ENCODE assay signal across 9 cellular contexts in genomic region chr1:16026723-16027484, GRCh38. TPM values are rescaled to one million over a fixed set of nuclear protein-coding genes. Genes with fewer than 3 reads are reported as not detected.
DNase-seq lines count a peak whose midpoint lies in the region; ATAC-seq lines count a peak whose summit lies in the region.
"Had no signal": no experiment of that assay in that cellular context is flagged by ENCODE, and none has a peak within 500 bp of the region (broad histone marks: within the 10 kb centered on the region; RNA-seq: fewer than 3 reads in every experiment).

No MANE protein-coding gene starts in this region.

- no peaks in the 10 kb centered on the region for H3K4me1 Mint-ChIP-seq in activated CD8-positive, alpha-beta memory T cell treated with anti-CD3 and anti-CD28 coated beads, Interleukin-2, amount 10 ng/mL, durations not matched to agents 7 days and 5 days

- H3K27me3 ChIP-seq in iPS-15b (ENCODE audit: control insufficient read depth, insufficient read depth, low read length) = peaks cover 7% of the 10 kb centered on the region

- no peaks in the 10 kb centered on the region for H3K9me3 ChIP-seq in iPS-15b (ENCODE audit: control insufficient read depth, insufficient read depth, low read length)

- peak; percentile 22 for ATAC-seq in activated CD8-positive, alpha-beta memory T cell treated with anti-CD3 and anti-CD28 coated beads, Interleukin-2, amount 10 ng/mL, durations not matched to agents 7 days and 5 days
- ATAC-seq in GM19467 (IDR thresholded peaks at IDR 0.05; ENCODE audit: unreplicated experiment) = no peak

- no peaks in the 10 kb centered on the region for H3K36me3 ChIP-seq in iPS-15b (ENCODE audit: control insufficient read depth, insufficient read depth, low read length)

- H3K4me1 ChIP-seq in iPS-15b (ENCODE audit: control insufficient read depth, insufficient read depth, low read length) = no peaks in the 10 kb centered on the region

- no peaks in the 10 kb centered on the region for H3K9me3 Mint-ChIP-seq in activated CD8-positive, alpha-beta memory T cell treated with anti-CD3 and anti-CD28 coated beads, Interleukin-2, amount 10 ng/mL, durations not matched to agents 7 days and 5 days (ENCODE audit: low read depth)

- DNase-seq in DMS53 (lab: John Stamatoyannopoulos, UW) (peak; percentile 26), DMS53 treated with DMSO at 0.1 percent for 48 hours (lab: John Stamatoyannopoulos, UW; ENCODE audit: unreplicated experiment) (no peak), anterior cingulate cortex (lab: John Stamatoyannopoulos, UW) (no peak), NCI-H128 (lab: John Stamatoyannopoulos, UW; ENCODE audit: unreplicated experiment) (no peak)
- no peak for DNase-seq in activated CD8-positive, alpha-beta memory T cell treated with anti-CD3 and anti-CD28 coated beads, Interleukin-2, amount 10 ng/mL, durations not matched to agents 7 days and 5 days
- peak in 5 of 6 experiments; percentile 13 to 55 (median 33) for DNase-seq in stimulated activated naive CD4-positive, alpha-beta T cell (lab: John Stamatoyannopoulos, UW)

- no peaks in the 10 kb centered on the region for H3K36me3 Mint-ChIP-seq in activated CD8-positive, alpha-beta memory T cell treated with anti-CD3 and anti-CD28 coated beads, Interleukin-2, amount 10 ng/mL, durations not matched to agents 7 days and 5 days

- no peak overlapping the region for H3K9ac ChIP-seq in iPS-15b (ENCODE audit: low read depth, low read length)

- H3K27ac Mint-ChIP-seq in activated CD8-positive, alpha-beta memory T cell treated with anti-CD3 and anti-CD28 coated beads, Interleukin-2, amount 10 ng/mL, durations not matched to agents 7 days and 5 days = no peak overlapping the region

- H3K4me3 ChIP-seq in iPS-15b (ENCODE audit: low read depth, low read length) = peak overlapping the region; percentile 50

- H3K27me3 Mint-ChIP-seq in activated CD8-positive, alpha-beta memory T cell treated with anti-CD3 and anti-CD28 coated beads, Interleukin-2, amount 10 ng/mL, durations not matched to agents 7 days and 5 days = peaks cover 12% of the 10 kb centered on the region

- CTCF ChIA-PET in activated CD8-positive, alpha-beta memory T cell treated with anti-CD3 and anti-CD28 coated beads, Interleukin-2, amount 10 ng/mL, durations not matched to agents 7 days and 5 days (lab: Charles Lee) = interaction anchor here (2.3 kb wide), 1 partner anchor 235 kb away, joined by 7 read pairs; no protein-coding TSS in a partner anchor

- no peak overlapping the region for H3K4me3 Mint-ChIP-seq in activated CD8-positive, alpha-beta memory T cell treated with anti-CD3 and anti-CD28 coated beads, Interleukin-2, amount 10 ng/mL, durations not matched to agents 7 days and 5 days

RNA-seq across cellular contexts. Expression of gene CLCNKA, which starts 5.1 kb away (rescaled TPM):
- not detected for total RNA-seq in activated CD8-positive, alpha-beta memory T cell treated with anti-CD3 and anti-CD28 coated beads, Interleukin-2, amount 10 ng/mL, durations not matched to agents 7 days and 5 days
- total RNA-seq: pulmonary artery endothelial cell had no signal

RNA-seq across cellular contexts. Expression of gene HSPB7, which starts 9.1 kb away (rescaled TPM):
- not detected for total RNA-seq in activated CD8-positive, alpha-beta memory T cell treated with anti-CD3 and anti-CD28 coated beads, Interleukin-2, amount 10 ng/mL, durations not matched to agents 7 days and 5 days
- total RNA-seq: pulmonary artery endothelial cell had no signal

RNA-seq across cellular contexts. Expression of gene CLCNKB, which starts 16.7 kb away (rescaled TPM):
- total RNA-seq in activated CD8-positive, alpha-beta memory T cell treated with anti-CD3 and anti-CD28 coated beads, Interleukin-2, amount 10 ng/mL, durations not matched to agents 7 days and 5 days = not detected

RNA-seq across cellular contexts. Expression of gene SRARP, which starts 22.9 kb away (rescaled TPM):
- not detected for total RNA-seq in activated CD8-positive, alpha-beta memory T cell treated with anti-CD3 and anti-CD28 coated beads, Interleukin-2, amount 10 ng/mL, durations not matched to agents 7 days and 5 days
- total RNA-seq: pulmonary artery endothelial cell had no signal

RNA-seq across cellular contexts. Expression of gene FAM131C, which starts 46.5 kb away (rescaled TPM):
- 1 to 10 TPM in 1 of 2 experiments, under 1 TPM in 1; 0.91 to 1.8 TPM for total RNA-seq in activated CD8-positive, alpha-beta memory T cell treated with anti-CD3 and anti-CD28 coated beads, Interleukin-2, amount 10 ng/mL, durations not matched to agents 7 days and 5 days

Comparison
In these comparisons a context has a peak if more than half of its experiments do, and no peak if none do; other contexts are left out.
1. DNase-seq: peak in DMS53 (single experiment) and stimulated activated naive CD4-positive, alpha-beta T cell (5 of 6); none in DMS53 treated with DMSO at 0.1 percent for 48 hours (single experiment), activated CD8-positive, alpha-beta memory T cell treated with anti-CD3 and anti-CD28 coated beads, Interleukin-2, amount 10 ng/mL, durations not matched to agents 7 days and 5 days (single experiment), anterior cingulate cortex (0 of 58) and NCI-H128 (single experiment).